8 cellular contexts compared by ENCODE assay signal in genomic region chr5:43039468-43040286, GRCh38. TPM values are rescaled to one million over a fixed set of nuclear protein-coding genes. Genes with fewer than 3 reads are reported as not detected.
DNase-seq lines count a peak whose midpoint lies in the region; ATAC-seq and TF ChIP-seq lines count a peak whose summit lies in the region.

No MANE protein-coding gene starts in this region.

- DNase-seq in EH (ENCODE audit: low read depth) (peak; percentile 75), NOMO-1 treated with DMSO at 0.1 percent for 48 hours (lab: John Stamatoyannopoulos, UW; ENCODE audit: unreplicated experiment) (peak; percentile 90), activated T-cell treated with anti-CD3 and anti-CD28 coated beads for 4 hours (peak; percentile 51), esophagus muscularis mucosa (ENCODE audit: extremely low spot score) (no peak), nephron progenitor cell (peak; percentile 52), upper lobe of left lung (peak; percentile 79 to 84), middle frontal gyrus (ENCODE audit: extremely low spot score, low spot score) (no peak)

- no peak overlapping the region for H3K27ac Mint-ChIP-seq in nephron progenitor cell

- H3K9me3 ChIP-seq in esophagus muscularis mucosa (no peaks in the 10 kb centered on the region), upper lobe of left lung (no peaks in the 10 kb centered on the region)

- H3K4me3 Mint-ChIP-seq in nephron progenitor cell, result peak overlapping the region; percentile 71

- H3K4me3 ChIP-seq in esophagus muscularis mucosa (peak overlapping the region; percentile 57 to 69 (median 61)), upper lobe of left lung (peak overlapping the region in 3 of 4 donors; percentile 54 to 64 (median 61))

- H3K27me3 ChIP-seq in esophagus muscularis mucosa, result peaks cover 4 to 90% (median 43%) of the 10 kb centered on the region in 4 donors
- H3K27me3 ChIP-seq in upper lobe of left lung, result no peaks in the 10 kb centered on the region

- H3K9me3 Mint-ChIP-seq in nephron progenitor cell, result peaks cover 8% of the 10 kb centered on the region

- peaks cover 94% of the 10 kb centered on the region for H3K27me3 Mint-ChIP-seq in nephron progenitor cell (ENCODE audit: low read depth, poor library complexity)

- peaks cover 49% of the 10 kb centered on the region for H3K4me1 Mint-ChIP-seq in nephron progenitor cell

- H3K4me1 ChIP-seq in esophagus muscularis mucosa, result peaks cover 19 to 60% (median 56%) of the 10 kb centered on the region in 4 donors
- peaks cover 7 to 42% (median 13%) of the 10 kb centered on the region in 4 donors for H3K4me1 ChIP-seq in upper lobe of left lung

- TF ChIP-seq CTCF in esophagus muscularis mucosa (IDR thresholded peaks at IDR 0.05) (no peak), nephron progenitor cell (IDR thresholded peaks at IDR 0.05) (no peak), upper lobe of left lung (IDR thresholded peaks at IDR 0.05) (peak in 1 of 6 experiments; percentile 17)

- TF ChIP-seq POLR2A in esophagus muscularis mucosa (IDR thresholded peaks at IDR 0.05; ENCODE audit: low read depth) (peak; percentile 0), upper lobe of left lung (IDR thresholded peaks at IDR 0.05) (peak in 2 of 4 donors; percentile 12 to 37)

- no peak for TF ChIP-seq EP300 in esophagus muscularis mucosa (IDR thresholded peaks at IDR 0.05)
- no peak for TF ChIP-seq EP300 in upper lobe of left lung (IDR thresholded peaks at IDR 0.05)

- no peaks in the 10 kb centered on the region for H3K36me3 ChIP-seq in esophagus muscularis mucosa
- no peaks in the 10 kb centered on the region for H3K36me3 ChIP-seq in upper lobe of left lung

- H3K27ac ChIP-seq in esophagus muscularis mucosa (replicated peaks in 1 of 4) (peak overlapping the region; percentile 84 to 93 (median 86)), upper lobe of left lung (peak overlapping the region; percentile 95 to 99 (median 98))

- no peaks in the 10 kb centered on the region for H3K36me3 Mint-ChIP-seq in nephron progenitor cell (ENCODE audit: low read depth)

- intact Hi-C loops in esophagus muscularis mucosa (cut with DNase I), result loop anchor here (2.0 to 10.0 kb wide), 3 partner anchors 47 to 135 kb away; no protein-coding TSS in a partner anchor

- WGBS in esophagus muscularis mucosa, result 25% methylated on average over 29 of the region's 35 CpGs
- 23 to 24% methylated on average over 28 to 35 of the region's 35 CpGs for WGBS in upper lobe of left lung, 2 donors

- peak; percentile 19 for ATAC-seq in HG03439 (IDR thresholded peaks at IDR 0.05; ENCODE audit: unreplicated experiment)
- ATAC-seq in upper lobe of left lung (ENCODE audit: low FRiP score in 2 of 2), result peak; percentile 15 to 32

RNA-seq across cellular contexts. Expression of gene ANXA2R, which starts 0.4 kb away (rescaled TPM):
- total RNA-seq in esophagus muscularis mucosa (1 to 10 TPM; 1.5 to 4.2 (median 2.0) TPM), upper lobe of left lung (10 to 100 TPM in 1 of 6 donors, 1 to 10 TPM in 5; 2.0 to 25.1 (median 4.3) TPM)

Comparison
In these comparisons a context has a peak if more than half of its experiments do, and no peak if none do; other contexts are left out.
1. DNase-seq: peak in EH (single experiment), NOMO-1 treated with DMSO at 0.1 percent for 48 hours (single experiment), activated T-cell treated with anti-CD3 and anti-CD28 coated beads for 4 hours (single experiment), nephron progenitor cell (single experiment) and upper lobe of left lung (2 of 2); none in esophagus muscularis mucosa (single experiment) and middle frontal gyrus (single experiment).